ENCODE assay signal across 24 cellular contexts in the genomic region with DNA sequence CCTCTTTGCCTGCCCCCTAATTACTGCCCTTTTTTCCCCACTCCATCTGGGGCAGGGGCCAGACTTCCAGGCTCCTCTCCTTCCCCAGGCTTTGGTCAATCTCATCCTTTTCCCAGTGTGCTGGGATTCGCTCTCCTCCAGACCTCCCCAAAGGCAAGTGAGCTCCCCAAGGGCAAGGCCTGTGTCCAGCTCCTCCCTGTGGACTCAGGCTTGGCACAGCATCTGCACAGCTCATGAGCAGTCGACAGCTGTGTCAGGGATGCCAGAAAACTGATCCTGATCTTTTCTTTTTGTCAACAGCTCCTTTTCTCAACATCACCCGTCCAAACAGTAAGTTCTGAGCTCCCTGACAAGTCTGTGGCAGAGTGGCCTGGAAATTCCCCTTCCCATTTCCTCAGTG.
DNase-seq lines count a peak whose midpoint lies in the region; ATAC-seq and TF ChIP-seq lines count a peak whose summit lies in the region.
"Had no signal": no experiment of that assay in that cellular context is flagged by ENCODE, and none has a peak within 500 bp of the region (broad histone marks: within the 10 kb centered on the region; RNA-seq: fewer than 3 reads in every experiment).

No MANE protein-coding gene starts in this region.

- TF ChIP-seq CTCF in right atrium auricular region (IDR thresholded peaks at IDR 0.05) (no peak), left ventricle myocardium inferior (IDR thresholded peaks at IDR 0.05; ENCODE audit: borderline replicate concordance) (no peak), osteoblast (IDR thresholded peaks at IDR 0.05; ENCODE audit: extremely low read depth, low read depth, low read length) (no peak), upper lobe of right lung (IDR thresholded peaks at IDR 0.05) (no peak)

- H3K9me3 ChIP-seq in right atrium auricular region (no peaks in the 10 kb centered on the region), left ventricle myocardium inferior (replicated peaks) (no peaks in the 10 kb centered on the region), osteoblast (ENCODE audit: low read depth, low read length) (no peaks in the 10 kb centered on the region), upper lobe of right lung (no peaks in the 10 kb centered on the region)
- H3K9me3 ChIP-seq: BLaER1 had no signal

- H3K79me2 ChIP-seq in osteoblast (ENCODE audit: insufficient read depth, low read length), result no peaks in the 10 kb centered on the region

- H3K36me3 ChIP-seq in right atrium auricular region, result no peaks in the 10 kb centered on the region
- no peaks in the 10 kb centered on the region for H3K36me3 ChIP-seq in left ventricle myocardium inferior
- no peaks in the 10 kb centered on the region for H3K36me3 ChIP-seq in osteoblast (ENCODE audit: insufficient read depth, low read length)
- H3K36me3 ChIP-seq in upper lobe of right lung, result no peaks in the 10 kb centered on the region
- H3K36me3 ChIP-seq: BLaER1 had no signal

- DNase-seq in Right ventricle myocardium inferior (ENCODE audit: missing footprints) (no peak), right atrium auricular region (ENCODE audit: low spot score) (no peak), left ventricle myocardium inferior (peak; percentile 25), osteoblast (ENCODE audit: insufficient read length, low spot score, missing footprints) (peak; percentile 62), upper lobe of right lung (peak; percentile 37), NCI-H82 treated with DMSO at 0.1 percent for 48 hours (lab: John Stamatoyannopoulos, UW; ENCODE audit: unreplicated experiment) (no peak)
- DNase-seq: CD4-positive, CD25-positive, alpha-beta regulatory T cell; DMS79; GF-D8; GM23248; H7; Karpas-422; NCI-H1436; NCI-H187; NCI-H2081 treated with DMSO at 0.1 percent for 48 hours; NCI-H2171; NCI-H524 treated with DMSO at 0.1 percent for 48 hours; NCI-H774; RPMI8226 had no signal

- peak; percentile 78 for ATAC-seq in Right ventricle myocardium inferior
- peak; percentile 5 for ATAC-seq in upper lobe of right lung
- ATAC-seq in GM18498 (IDR thresholded peaks at IDR 0.05; ENCODE audit: unreplicated experiment), result no peak
- ATAC-seq in GM18861 (IDR thresholded peaks at IDR 0.05; ENCODE audit: unreplicated experiment), result no peak
- ATAC-seq: HepG2, SK-N-SH treated with all-trans-retinoic acid at 6 μM for 48 hours had no signal

- H3K4me1 ChIP-seq in right atrium auricular region (peaks cover 0 to 27% of the 10 kb centered on the region in 2 donors), left ventricle myocardium inferior (peaks cover 28% of the 10 kb centered on the region), osteoblast (ENCODE audit: insufficient read depth, low read length) (no peaks in the 10 kb centered on the region), upper lobe of right lung (no peaks in the 10 kb centered on the region)
- H3K4me1 ChIP-seq: BLaER1 had no signal

- no peak overlapping the region for H3K4me3 ChIP-seq in right atrium auricular region
- no peak overlapping the region for H3K4me3 ChIP-seq in left ventricle myocardium inferior
- no peak overlapping the region for H3K4me3 ChIP-seq in osteoblast (ENCODE audit: insufficient read depth, low read length)
- H3K4me3 ChIP-seq in upper lobe of right lung, result no peak overlapping the region
- H3K4me3 ChIP-seq: BLaER1, GM23248 had no signal

- no peak overlapping the region for H2AFZ ChIP-seq in osteoblast (ENCODE audit: low read length)
- H2AFZ ChIP-seq: GM23248 had no signal

- H3K27me3 ChIP-seq in right atrium auricular region, result no peaks in the 10 kb centered on the region
- H3K27me3 ChIP-seq in left ventricle myocardium inferior (ENCODE audit: low read depth), result no peaks in the 10 kb centered on the region
- no peaks in the 10 kb centered on the region for H3K27me3 ChIP-seq in osteoblast (ENCODE audit: insufficient read depth, low read length)
- H3K27me3 ChIP-seq in upper lobe of right lung, result no peaks in the 10 kb centered on the region
- H3K27me3 ChIP-seq: BLaER1 had no signal

- H3K27ac ChIP-seq in right atrium auricular region (no peak overlapping the region), left ventricle myocardium inferior (replicated peaks) (no peak overlapping the region), osteoblast (ENCODE audit: low read depth, low read length) (no peak overlapping the region), upper lobe of right lung (no peak overlapping the region)
- H3K27ac ChIP-seq: BLaER1, GM23248 had no signal

- no peak overlapping the region for H3K4me2 ChIP-seq in osteoblast (ENCODE audit: insufficient read depth, low read length)
- H3K4me2 ChIP-seq: BLaER1 had no signal

- no peaks in the 10 kb centered on the region for H4K20me1 ChIP-seq in osteoblast (ENCODE audit: insufficient read depth, low read length)
- H4K20me1 ChIP-seq: BLaER1 had no signal

- intact Hi-C loops in Right ventricle myocardium inferior (cut with DNase I), result no loop called here
- intact Hi-C loops in left ventricle myocardium inferior (cut with micrococcal nuclease), result no loop called here
- intact Hi-C loops in upper lobe of right lung (cut with DNase I), result no loop called here

Comparison
In these comparisons a context has a peak if more than half of its experiments do, and no peak if none do; other contexts are left out.
1. DNase-seq: peak in left ventricle myocardium inferior (single experiment), osteoblast (single experiment) and upper lobe of right lung (single experiment); none in Right ventricle myocardium inferior (single experiment), right atrium auricular region (single experiment) and NCI-H82 treated with DMSO at 0.1 percent for 48 hours (single experiment).
2. ATAC-seq: peak in Right ventricle myocardium inferior (single experiment) and upper lobe of right lung (single experiment); none in GM18498 (single experiment) and GM18861 (single experiment).